ENCODE assay signal across 1 cellular context in the genomic region with DNA sequence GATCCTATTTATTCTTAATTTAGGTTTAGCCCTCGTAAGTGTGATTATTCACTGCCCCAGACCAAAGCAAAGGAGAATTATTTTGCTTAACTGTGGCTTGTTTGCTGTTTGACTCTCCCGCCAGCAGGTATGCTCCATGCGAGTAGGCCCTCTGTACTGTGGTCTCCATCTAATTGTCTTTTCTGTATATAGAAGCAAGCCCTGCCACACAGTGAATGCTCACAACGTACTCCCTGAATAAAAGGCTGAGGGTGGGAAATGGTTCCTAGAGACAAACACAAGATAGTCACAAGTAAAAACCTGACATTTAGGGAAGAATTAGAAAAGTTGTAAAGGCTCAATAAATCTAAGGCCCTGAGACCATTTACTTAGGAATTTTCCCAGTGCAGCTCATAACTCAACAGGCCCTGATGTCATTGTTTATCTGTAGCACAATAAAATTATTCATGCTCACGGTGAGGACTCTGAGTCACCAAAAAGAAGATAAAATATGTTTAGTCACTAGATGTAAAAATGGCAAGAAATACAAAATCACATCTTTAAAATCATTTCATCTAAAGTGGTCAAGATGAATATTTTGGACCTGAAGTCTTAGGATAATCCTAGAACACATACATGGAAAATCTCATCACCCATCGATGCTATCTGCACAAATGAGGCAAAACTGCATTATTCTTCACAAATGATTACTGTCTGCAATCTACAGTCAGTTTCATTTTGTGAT.
A peak's percentile ranks its signal among the peaks of the same experiment; 100 is the strongest.
TF ChIP-seq lines count a peak whose summit lies in the region.

No MANE protein-coding gene starts in this region.

TF ChIP-seq in HEK293, 187 proteins besides CTCF, POLR2A, EP300 and RAD21 (continued from another document and continues in another):
- TF ChIP-seq ZBTB21 (tag by site-specific recombination; IDR thresholded peaks at IDR 0.05) (0 out of 2 replicates have a peak, but pooled peaks have one; percentile 56), ZNF501 (tag by site-specific recombination; IDR thresholded peaks at IDR 0.05) (no peak), MEIS1 (CRISPR knock-in tag; IDR thresholded peaks at IDR 0.05; ENCODE audit: borderline replicate concordance) (no peak), ZNF596 (tag by site-specific recombination; IDR thresholded peaks at IDR 0.05) (no peak), ZNF600 (tag by site-specific recombination; IDR thresholded peaks at IDR 0.05) (0 out of 2 replicates have a peak, but pooled peaks have one; percentile 34), ZNF302 (tag by site-specific recombination; IDR thresholded peaks at IDR 0.05; ENCODE audit: low read depth) (no peak), ZNF830 (tag by site-specific recombination; IDR thresholded peaks at IDR 0.05; ENCODE audit: low read depth) (no peak), ZNF394 (tag by site-specific recombination; IDR thresholded peaks at IDR 0.05; ENCODE audit: borderline replicate concordance) (no peak), ZIC2 (tag by site-specific recombination; IDR thresholded peaks at IDR 0.05) (no peak), ZNF48 (tag by site-specific recombination; IDR thresholded peaks at IDR 0.05) (no peak), ZNF16 (tag by site-specific recombination; IDR thresholded peaks at IDR 0.05; ENCODE audit: low read depth) (no peak), GLIS2 (tag by site-specific recombination; IDR thresholded peaks at IDR 0.05) (no peak), ZNF133 (tag by site-specific recombination; IDR thresholded peaks at IDR 0.05) (no peak), ZBTB7A (tag by site-specific recombination; IDR thresholded peaks at IDR 0.05; ENCODE audit: low read depth) (no peak), SP3 (tag by site-specific recombination; IDR thresholded peaks at IDR 0.05) (no peak), ZEB2 (tag by site-specific recombination; IDR thresholded peaks at IDR 0.05) (peak; percentile 91), ZNF776 (tag by site-specific recombination; IDR thresholded peaks at IDR 0.05; ENCODE audit: borderline replicate concordance) (no peak), ZNF114 (tag by site-specific recombination; IDR thresholded peaks at IDR 0.05) (no peak), ZNF654 (tag by site-specific recombination; IDR thresholded peaks at IDR 0.05; ENCODE audit: low read depth) (no peak; the same call in 1 of the 2 replicates), ZNF658 (tag by site-specific recombination; IDR thresholded peaks at IDR 0.05) (no peak), ZNF157 (tag by site-specific recombination; IDR thresholded peaks at IDR 0.05) (no peak), ZFHX2 (tag by site-specific recombination; conservative IDR thresholded peaks at IDR 0.05) (no peak), YY1 (tag by site-specific recombination; IDR thresholded peaks at IDR 0.05) (no peak), ZNF623 (tag by site-specific recombination; IDR thresholded peaks at IDR 0.05) (no peak), ZNF214 (tag by site-specific recombination; IDR thresholded peaks at IDR 0.05; ENCODE audit: borderline replicate concordance) (no peak), ZNF266 (tag by site-specific recombination; IDR thresholded peaks at IDR 0.05; ENCODE audit: low read depth) (no peak), ZNF112 (tag by site-specific recombination; IDR thresholded peaks at IDR 0.05) (no peak), ZNF624 (tag by site-specific recombination; IDR thresholded peaks at IDR 0.05) (no peak), ZBTB8A (tag by site-specific recombination; IDR thresholded peaks at IDR 0.05) (no peak), PRDM1 (tag by site-specific recombination; IDR thresholded peaks at IDR 0.05) (no peak), ZNF274 (IDR thresholded peaks at IDR 0.05; ENCODE audit: low read length) (no peak), ZNF274 (tag by site-specific recombination; IDR thresholded peaks at IDR 0.05; ENCODE audit: borderline replicate concordance) (no peak), KLF9 (tag by site-specific recombination; IDR thresholded peaks at IDR 0.05; ENCODE audit: low read depth) (no peak), ZNF473 (tag by site-specific recombination; IDR thresholded peaks at IDR 0.05) (no peak), FEZF1 (tag by site-specific recombination; IDR thresholded peaks at IDR 0.05) (peak; percentile 56)
- TF ChIP-seq, protein P1, sequence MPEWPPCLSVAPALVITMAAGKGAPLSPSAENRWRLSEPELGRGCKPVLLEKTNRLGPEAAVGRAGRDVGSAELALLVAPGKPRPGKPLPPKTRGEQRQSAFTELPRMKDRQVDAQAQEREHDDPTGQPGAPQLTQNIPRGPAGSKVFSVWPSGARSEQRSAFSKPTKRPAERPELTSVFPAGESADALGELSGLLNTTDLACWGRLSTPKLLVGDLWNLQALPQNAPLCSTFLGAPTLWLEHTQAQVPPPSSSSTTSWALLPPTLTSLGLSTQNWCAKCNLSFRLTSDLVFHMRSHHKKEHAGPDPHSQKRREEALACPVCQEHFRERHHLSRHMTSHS (tag by site-specific recombination; IDR thresholded peaks at IDR 0.05): no peak
- TF ChIP-seq, protein P2, sequence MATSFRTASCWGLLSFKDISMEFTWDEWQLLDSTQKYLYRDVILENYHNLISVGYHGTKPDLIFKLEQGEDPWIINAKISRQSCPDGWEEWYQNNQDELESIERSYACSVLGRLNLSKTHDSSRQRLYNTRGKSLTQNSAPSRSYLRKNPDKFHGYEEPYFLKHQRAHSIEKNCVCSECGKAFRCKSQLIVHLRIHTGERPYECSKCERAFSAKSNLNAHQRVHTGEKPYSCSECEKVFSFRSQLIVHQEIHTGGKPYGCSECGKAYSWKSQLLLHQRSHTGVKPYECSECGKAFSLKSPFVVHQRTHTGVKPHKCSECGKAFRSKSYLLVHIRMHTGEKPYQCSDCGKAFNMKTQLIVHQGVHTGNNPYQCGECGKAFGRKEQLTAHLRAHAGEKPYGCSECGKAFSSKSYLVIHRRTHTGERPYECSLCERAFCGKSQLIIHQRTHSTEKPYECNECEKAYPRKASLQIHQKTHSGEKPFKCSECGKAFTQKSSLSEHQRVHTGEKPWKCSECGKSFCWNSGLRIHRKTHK (tag by site-specific recombination; IDR thresholded peaks at IDR 0.05): no peak
- TF ChIP-seq, protein P3, sequence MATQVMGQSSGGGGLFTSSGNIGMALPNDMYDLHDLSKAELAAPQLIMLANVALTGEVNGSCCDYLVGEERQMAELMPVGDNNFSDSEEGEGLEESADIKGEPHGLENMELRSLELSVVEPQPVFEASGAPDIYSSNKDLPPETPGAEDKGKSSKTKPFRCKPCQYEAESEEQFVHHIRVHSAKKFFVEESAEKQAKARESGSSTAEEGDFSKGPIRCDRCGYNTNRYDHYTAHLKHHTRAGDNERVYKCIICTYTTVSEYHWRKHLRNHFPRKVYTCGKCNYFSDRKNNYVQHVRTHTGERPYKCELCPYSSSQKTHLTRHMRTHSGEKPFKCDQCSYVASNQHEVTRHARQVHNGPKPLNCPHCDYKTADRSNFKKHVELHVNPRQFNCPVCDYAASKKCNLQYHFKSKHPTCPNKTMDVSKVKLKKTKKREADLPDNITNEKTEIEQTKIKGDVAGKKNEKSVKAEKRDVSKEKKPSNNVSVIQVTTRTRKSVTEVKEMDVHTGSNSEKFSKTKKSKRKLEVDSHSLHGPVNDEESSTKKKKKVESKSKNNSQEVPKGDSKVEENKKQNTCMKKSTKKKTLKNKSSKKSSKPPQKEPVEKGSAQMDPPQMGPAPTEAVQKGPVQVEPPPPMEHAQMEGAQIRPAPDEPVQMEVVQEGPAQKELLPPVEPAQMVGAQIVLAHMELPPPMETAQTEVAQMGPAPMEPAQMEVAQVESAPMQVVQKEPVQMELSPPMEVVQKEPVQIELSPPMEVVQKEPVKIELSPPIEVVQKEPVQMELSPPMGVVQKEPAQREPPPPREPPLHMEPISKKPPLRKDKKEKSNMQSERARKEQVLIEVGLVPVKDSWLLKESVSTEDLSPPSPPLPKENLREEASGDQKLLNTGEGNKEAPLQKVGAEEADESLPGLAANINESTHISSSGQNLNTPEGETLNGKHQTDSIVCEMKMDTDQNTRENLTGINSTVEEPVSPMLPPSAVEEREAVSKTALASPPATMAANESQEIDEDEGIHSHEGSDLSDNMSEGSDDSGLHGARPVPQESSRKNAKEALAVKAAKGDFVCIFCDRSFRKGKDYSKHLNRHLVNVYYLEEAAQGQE (tag by site-specific recombination; IDR thresholded peaks at IDR 0.05): no peak
- TF ChIP-seq, protein P4, sequence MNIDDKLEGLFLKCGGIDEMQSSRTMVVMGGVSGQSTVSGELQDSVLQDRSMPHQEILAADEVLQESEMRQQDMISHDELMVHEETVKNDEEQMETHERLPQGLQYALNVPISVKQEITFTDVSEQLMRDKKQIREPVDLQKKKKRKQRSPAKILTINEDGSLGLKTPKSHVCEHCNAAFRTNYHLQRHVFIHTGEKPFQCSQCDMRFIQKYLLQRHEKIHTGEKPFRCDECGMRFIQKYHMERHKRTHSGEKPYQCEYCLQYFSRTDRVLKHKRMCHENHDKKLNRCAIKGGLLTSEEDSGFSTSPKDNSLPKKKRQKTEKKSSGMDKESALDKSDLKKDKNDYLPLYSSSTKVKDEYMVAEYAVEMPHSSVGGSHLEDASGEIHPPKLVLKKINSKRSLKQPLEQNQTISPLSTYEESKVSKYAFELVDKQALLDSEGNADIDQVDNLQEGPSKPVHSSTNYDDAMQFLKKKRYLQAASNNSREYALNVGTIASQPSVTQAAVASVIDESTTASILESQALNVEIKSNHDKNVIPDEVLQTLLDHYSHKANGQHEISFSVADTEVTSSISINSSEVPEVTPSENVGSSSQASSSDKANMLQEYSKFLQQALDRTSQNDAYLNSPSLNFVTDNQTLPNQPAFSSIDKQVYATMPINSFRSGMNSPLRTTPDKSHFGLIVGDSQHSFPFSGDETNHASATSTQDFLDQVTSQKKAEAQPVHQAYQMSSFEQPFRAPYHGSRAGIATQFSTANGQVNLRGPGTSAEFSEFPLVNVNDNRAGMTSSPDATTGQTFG (tag by site-specific recombination; IDR thresholded peaks at IDR 0.05; ENCODE audit: borderline replicate concordance): no peak
- TF ChIP-seq, protein P5, sequence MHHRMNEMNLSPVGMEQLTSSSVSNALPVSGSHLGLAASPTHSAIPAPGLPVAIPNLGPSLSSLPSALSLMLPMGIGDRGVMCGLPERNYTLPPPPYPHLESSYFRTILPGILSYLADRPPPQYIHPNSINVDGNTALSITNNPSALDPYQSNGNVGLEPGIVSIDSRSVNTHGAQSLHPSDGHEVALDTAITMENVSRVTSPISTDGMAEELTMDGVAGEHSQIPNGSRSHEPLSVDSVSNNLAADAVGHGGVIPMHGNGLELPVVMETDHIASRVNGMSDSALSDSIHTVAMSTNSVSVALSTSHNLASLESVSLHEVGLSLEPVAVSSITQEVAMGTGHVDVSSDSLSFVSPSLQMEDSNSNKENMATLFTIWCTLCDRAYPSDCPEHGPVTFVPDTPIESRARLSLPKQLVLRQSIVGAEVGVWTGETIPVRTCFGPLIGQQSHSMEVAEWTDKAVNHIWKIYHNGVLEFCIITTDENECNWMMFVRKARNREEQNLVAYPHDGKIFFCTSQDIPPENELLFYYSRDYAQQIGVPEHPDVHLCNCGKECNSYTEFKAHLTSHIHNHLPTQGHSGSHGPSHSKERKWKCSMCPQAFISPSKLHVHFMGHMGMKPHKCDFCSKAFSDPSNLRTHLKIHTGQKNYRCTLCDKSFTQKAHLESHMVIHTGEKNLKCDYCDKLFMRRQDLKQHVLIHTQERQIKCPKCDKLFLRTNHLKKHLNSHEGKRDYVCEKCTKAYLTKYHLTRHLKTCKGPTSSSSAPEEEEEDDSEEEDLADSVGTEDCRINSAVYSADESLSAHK (tag by site-specific recombination; IDR thresholded peaks at IDR 0.05): no peak
- TF ChIP-seq, protein P6, sequence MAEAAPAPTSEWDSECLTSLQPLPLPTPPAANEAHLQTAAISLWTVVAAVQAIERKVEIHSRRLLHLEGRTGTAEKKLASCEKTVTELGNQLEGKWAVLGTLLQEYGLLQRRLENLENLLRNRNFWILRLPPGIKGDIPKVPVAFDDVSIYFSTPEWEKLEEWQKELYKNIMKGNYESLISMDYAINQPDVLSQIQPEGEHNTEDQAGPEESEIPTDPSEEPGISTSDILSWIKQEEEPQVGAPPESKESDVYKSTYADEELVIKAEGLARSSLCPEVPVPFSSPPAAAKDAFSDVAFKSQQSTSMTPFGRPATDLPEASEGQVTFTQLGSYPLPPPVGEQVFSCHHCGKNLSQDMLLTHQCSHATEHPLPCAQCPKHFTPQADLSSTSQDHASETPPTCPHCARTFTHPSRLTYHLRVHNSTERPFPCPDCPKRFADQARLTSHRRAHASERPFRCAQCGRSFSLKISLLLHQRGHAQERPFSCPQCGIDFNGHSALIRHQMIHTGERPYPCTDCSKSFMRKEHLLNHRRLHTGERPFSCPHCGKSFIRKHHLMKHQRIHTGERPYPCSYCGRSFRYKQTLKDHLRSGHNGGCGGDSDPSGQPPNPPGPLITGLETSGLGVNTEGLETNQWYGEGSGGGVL (tag by site-specific recombination; IDR thresholded peaks at IDR 0.05): no peak
- TF ChIP-seq, protein P7, sequence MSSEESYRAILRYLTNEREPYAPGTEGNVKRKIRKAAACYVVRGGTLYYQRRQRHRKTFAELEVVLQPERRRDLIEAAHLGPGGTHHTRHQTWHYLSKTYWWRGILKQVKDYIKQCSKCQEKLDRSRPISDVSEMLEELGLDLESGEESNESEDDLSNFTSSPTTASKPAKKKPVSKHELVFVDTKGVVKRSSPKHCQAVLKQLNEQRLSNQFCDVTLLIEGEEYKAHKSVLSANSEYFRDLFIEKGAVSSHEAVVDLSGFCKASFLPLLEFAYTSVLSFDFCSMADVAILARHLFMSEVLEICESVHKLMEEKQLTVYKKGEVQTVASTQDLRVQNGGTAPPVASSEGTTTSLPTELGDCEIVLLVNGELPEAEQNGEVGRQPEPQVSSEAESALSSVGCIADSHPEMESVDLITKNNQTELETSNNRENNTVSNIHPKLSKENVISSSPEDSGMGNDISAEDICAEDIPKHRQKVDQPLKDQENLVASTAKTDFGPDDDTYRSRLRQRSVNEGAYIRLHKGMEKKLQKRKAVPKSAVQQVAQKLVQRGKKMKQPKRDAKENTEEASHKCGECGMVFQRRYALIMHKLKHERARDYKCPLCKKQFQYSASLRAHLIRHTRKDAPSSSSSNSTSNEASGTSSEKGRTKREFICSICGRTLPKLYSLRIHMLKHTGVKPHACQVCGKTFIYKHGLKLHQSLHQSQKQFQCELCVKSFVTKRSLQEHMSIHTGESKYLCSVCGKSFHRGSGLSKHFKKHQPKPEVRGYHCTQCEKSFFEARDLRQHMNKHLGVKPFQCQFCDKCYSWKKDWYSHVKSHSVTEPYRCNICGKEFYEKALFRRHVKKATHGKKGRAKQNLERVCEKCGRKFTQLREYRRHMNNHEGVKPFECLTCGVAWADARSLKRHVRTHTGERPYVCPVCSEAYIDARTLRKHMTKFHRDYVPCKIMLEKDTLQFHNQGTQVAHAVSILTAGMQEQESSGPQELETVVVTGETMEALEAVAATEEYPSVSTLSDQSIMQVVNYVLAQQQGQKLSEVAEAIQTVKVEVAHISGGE (tag by site-specific recombination; conservative IDR thresholded peaks at IDR 0.05; ENCODE audit: low read depth): no peak
